ENCODE assay signal across 24 cellular contexts in genomic region chr9:101498323-101498722, GRCh38.
"Had no signal": no experiment of that assay in that cellular context is flagged by ENCODE, and none has a peak within 500 bp of the region (broad histone marks: within the 10 kb centered on the region; RNA-seq: fewer than 3 reads in every experiment).

No MANE protein-coding gene starts in this region.

- H3K9me3 ChIP-seq: gastroesophageal sphincter, spleen, upper lobe of left lung had no signal

- DNase-seq: activated CD4-positive, alpha-beta T cell treated with anti-CD3 and anti-CD28 coated beads, Interleukin-2, amount 10 ng/mL, durations not matched to agents 24 days and 14 days; activated CD8-positive, alpha-beta memory T cell treated with anti-CD3 and anti-CD28 coated beads, Interleukin-2, amount 10 ng/mL, durations not matched to agents 7 days and 5 days; activated CD8-positive, alpha-beta T cell treated with anti-CD3 and anti-CD28 coated beads for 36 hours; activated gamma-delta T cell; activated naive CD4-positive, alpha-beta T cell treated with anti-CD3 and anti-CD28 coated beads, Interleukin-2, amount 50 U/mL, for 16 hours; activated naive CD8-positive, alpha-beta T cell treated with anti-CD3 and anti-CD28 coated beads, Interleukin-2, amount 50 U/mL, for 24 hours; activated T-cell treated with anti-CD3 and anti-CD28 coated beads for 4 hours; anterior cingulate cortex; caudate nucleus; dermis blood vessel endothelial cell; effector memory CD4-positive, alpha-beta T cell; head of caudate nucleus; left colon; naive thymus-derived CD4-positive, alpha-beta T cell; occipital lobe; posterior cingulate gyrus; spleen; stimulated activated CD4-positive, alpha-beta T cell treated with anti-CD3 and anti-CD28 coated beads, Interleukin-4, amount 100 ng/mL, for 24 hours; stimulated activated naive CD8-positive, alpha-beta T cell treated with anti-CD3 and anti-CD28 coated beads, Interleukin-15, Interleukin-2, amounts not matched to agents 100 U/mL and 50 U/mL, for 24 hours; SW 1271; T-helper 17 cell; upper lobe of left lung had no signal

- H3K36me3 ChIP-seq: gastroesophageal sphincter, spleen, upper lobe of left lung had no signal

- H3K4me3 ChIP-seq: gastroesophageal sphincter, spleen, upper lobe of left lung had no signal

- H3K27me3 ChIP-seq: gastroesophageal sphincter, spleen, upper lobe of left lung had no signal

- H3K4me1 ChIP-seq: gastroesophageal sphincter, spleen, upper lobe of left lung had no signal

- ATAC-seq: activated CD8-positive, alpha-beta memory T cell treated with anti-CD3 and anti-CD28 coated beads, Interleukin-2, amount 10 ng/mL, durations not matched to agents 7 days and 5 days; activated CD8-positive, alpha-beta T cell treated with anti-CD3 and anti-CD28 coated beads for 36 hours; activated naive CD8-positive, alpha-beta T cell treated with anti-CD3 and anti-CD28 coated beads, Interleukin-2, amount 50 U/mL, for 24 hours; esophagus mucosa; gastroesophageal sphincter; left colon; naive thymus-derived CD4-positive, alpha-beta T cell; stimulated activated naive CD8-positive, alpha-beta T cell treated with anti-CD3 and anti-CD28 coated beads, Interleukin-15, Interleukin-2, amounts not matched to agents 100 U/mL and 50 U/mL, for 24 hours; T-helper 17 cell had no signal

- H3K27ac ChIP-seq: gastroesophageal sphincter, spleen, upper lobe of left lung had no signal
